In the genomic region with DNA sequence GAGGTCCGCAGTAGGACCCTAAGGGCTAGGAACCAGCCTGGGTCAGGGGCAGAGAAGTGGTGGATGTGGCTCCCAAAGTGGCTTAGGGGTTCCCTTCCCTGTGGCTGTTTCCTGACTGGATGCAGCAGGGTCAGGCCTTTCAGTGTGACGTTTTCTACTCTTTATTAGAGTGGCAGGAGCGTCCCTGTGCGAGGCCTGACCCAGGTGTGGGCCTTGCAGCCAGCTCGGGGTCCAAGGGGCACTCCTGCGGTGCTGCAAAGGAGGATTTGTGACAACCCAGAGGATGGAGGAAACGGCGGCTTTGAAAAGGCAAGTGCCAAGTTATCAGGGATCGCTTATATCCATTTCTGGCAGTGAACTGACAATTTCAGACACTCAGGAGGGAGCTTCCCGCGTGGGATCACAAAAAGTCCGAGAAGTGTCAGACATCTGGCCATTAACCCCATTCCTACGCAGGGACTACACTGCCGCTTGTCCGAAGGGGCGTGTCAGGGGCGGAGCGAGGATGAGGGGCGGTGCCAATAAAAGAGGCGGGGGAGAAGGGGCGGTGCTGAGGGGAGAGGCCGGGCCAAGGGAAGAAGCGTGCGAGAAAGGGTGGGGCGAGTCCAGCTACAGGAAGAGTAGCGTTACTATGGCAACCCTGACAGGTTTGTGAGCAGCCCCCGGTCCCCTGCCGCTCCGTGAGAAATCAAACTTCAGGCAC, we compare ENCODE assay signal across 8 cellular contexts.
DNase-seq lines count a peak whose midpoint lies in the region; TF ChIP-seq lines count a peak whose summit lies in the region.

No MANE protein-coding gene starts in this region.

- H3K9me3 ChIP-seq in suprapubic skin, result no peaks in the 10 kb centered on the region

- peak overlapping the region; percentile 35 to 95 (median 77) for H3K4me3 ChIP-seq in dorsolateral prefrontal cortex
- H3K4me3 ChIP-seq in suprapubic skin, result peak overlapping the region; percentile 78

- H3K4me1 ChIP-seq in suprapubic skin, result peaks cover 15% of the 10 kb centered on the region

- H3K27me3 ChIP-seq in dorsolateral prefrontal cortex (peaks cover 0 to 4% (median 0%) of the 10 kb centered on the region in 45 donors), suprapubic skin (no peaks in the 10 kb centered on the region)

- TF ChIP-seq POLR2A in suprapubic skin (IDR thresholded peaks at IDR 0.05), result no peak

- peak overlapping the region in 33 of 59 donors; percentile 6 to 84 (median 60) for H3K27ac ChIP-seq in dorsolateral prefrontal cortex
- H3K27ac ChIP-seq in suprapubic skin, result peak overlapping the region; percentile 45

- no peaks in the 10 kb centered on the region for H3K27me3 Mint-ChIP-seq in activated CD4-positive, alpha-beta T cell treated with anti-CD3 and anti-CD28 coated beads, Interleukin-2, amount 10 ng/mL, durations not matched to agents 24 days and 14 days

- H3K4me3 Mint-ChIP-seq in activated CD4-positive, alpha-beta T cell treated with anti-CD3 and anti-CD28 coated beads, Interleukin-2, amount 10 ng/mL, durations not matched to agents 24 days and 14 days, result peak overlapping the region; percentile 87

- peak overlapping the region; percentile 80 for H3K27ac Mint-ChIP-seq in activated CD4-positive, alpha-beta T cell treated with anti-CD3 and anti-CD28 coated beads, Interleukin-2, amount 10 ng/mL, durations not matched to agents 24 days and 14 days

- intact Hi-C loops in activated CD4-positive, alpha-beta T cell treated with anti-CD3 and anti-CD28 coated beads, Interleukin-2, amount 10 ng/mL, durations not matched to agents 24 days and 14 days (cut with micrococcal nuclease), result loop anchor here (1.0 kb wide), 1 partner anchor 26 kb away; no protein-coding TSS in a partner anchor
- intact Hi-C loops in dorsolateral prefrontal cortex (cut with DNase I), result loop anchor here (1.0 to 2.0 kb wide), 2 partner anchors 26 to 27 kb away; no protein-coding TSS in a partner anchor

- 13% methylated on average over 28 of the region's 29 CpGs for WGBS in suprapubic skin

- peak; percentile 58 to 68 for DNase-seq in Kasumi-1 (lab: John Stamatoyannopoulos, UW)
- peak; percentile 80 for DNase-seq in activated CD4-positive, alpha-beta T cell treated with anti-CD3 and anti-CD28 coated beads, Interleukin-2, amount 10 ng/mL, durations not matched to agents 24 days and 14 days
- DNase-seq in dorsolateral prefrontal cortex, result peak; percentile 69 to 95 (median 86)
- peak; percentile 71 for DNase-seq in occipital lobe (lab: John Stamatoyannopoulos, UW)
- peak in 1 of 2 donors; percentile 84 for DNase-seq in suprapubic skin (ENCODE audit: low spot score in 2 of 2)
- DNase-seq in NCI-H345 (lab: John Stamatoyannopoulos, UW), result no peak
- no peak for DNase-seq in cerebellar nuclear complex (lab: John Stamatoyannopoulos, UW)
- DNase-seq in GM19238 (ENCODE audit: insufficient read length, low spot score), result no peak

- TF ChIP-seq CTCF in dorsolateral prefrontal cortex (IDR thresholded peaks at IDR 0.05 in 54 of 56, conservative IDR thresholded peaks at IDR 0.05 in 2 of 56; ENCODE audit: low read depth in 1 of 56, partially characterized antibody in 56 of 56) (peak in 1 of 56 donors; percentile 6), suprapubic skin (IDR thresholded peaks at IDR 0.05) (no peak)

- peaks cover 21% of the 10 kb centered on the region for H3K9me3 Mint-ChIP-seq in activated CD4-positive, alpha-beta T cell treated with anti-CD3 and anti-CD28 coated beads, Interleukin-2, amount 10 ng/mL, durations not matched to agents 24 days and 14 days

- no peaks in the 10 kb centered on the region for H3K36me3 ChIP-seq in suprapubic skin

- no peak for TF ChIP-seq EP300 in suprapubic skin (IDR thresholded peaks at IDR 0.05)

- H3K36me3 Mint-ChIP-seq in activated CD4-positive, alpha-beta T cell treated with anti-CD3 and anti-CD28 coated beads, Interleukin-2, amount 10 ng/mL, durations not matched to agents 24 days and 14 days (ENCODE audit: low read depth), result no peaks in the 10 kb centered on the region

- H3K4me1 Mint-ChIP-seq in activated CD4-positive, alpha-beta T cell treated with anti-CD3 and anti-CD28 coated beads, Interleukin-2, amount 10 ng/mL, durations not matched to agents 24 days and 14 days, result no peaks in the 10 kb centered on the region

Comparison
In these comparisons a context has a peak if more than half of its experiments do, and no peak if none do; other contexts are left out.
1. DNase-seq: peak in Kasumi-1 (2 of 2), activated CD4-positive, alpha-beta T cell treated with anti-CD3 and anti-CD28 coated beads, Interleukin-2, amount 10 ng/mL, durations not matched to agents 24 days and 14 days (single experiment), dorsolateral prefrontal cortex (10 of 10) and occipital lobe (single experiment); none in NCI-H345 (single experiment), cerebellar nuclear complex (0 of 2) and GM19238 (single experiment).